Comparison of ENCODE assay signal across 11 cellular contexts in genomic region chr4:98204236-98204553, GRCh38. TPM values are rescaled to one million over a fixed set of nuclear protein-coding genes. Genes with fewer than 3 reads are reported as not detected.
DNase-seq lines count a peak whose midpoint lies in the region; ATAC-seq lines count a peak whose summit lies in the region.
"Had no signal": no experiment of that assay in that cellular context is flagged by ENCODE, and none has a peak within 500 bp of the region (broad histone marks: within the 10 kb centered on the region; RNA-seq: fewer than 3 reads in every experiment).

No MANE protein-coding gene starts in this region.

- peaks cover 2% of the 10 kb centered on the region for H3K36me3 Mint-ChIP-seq in activated CD4-positive, alpha-beta T cell treated with anti-CD3 and anti-CD28 coated beads for 36 hours (ENCODE audit: low read depth)
- H3K36me3 Mint-ChIP-seq in memory B cell, result peaks cover 12% of the 10 kb centered on the region

- no peaks in the 10 kb centered on the region for H3K27me3 ChIP-seq in HAP-1 (ENCODE audit: low read depth)

- no peaks in the 10 kb centered on the region for H3K27me3 Mint-ChIP-seq in activated CD4-positive, alpha-beta T cell treated with anti-CD3 and anti-CD28 coated beads for 36 hours
- no peaks in the 10 kb centered on the region for H3K27me3 Mint-ChIP-seq in memory B cell

- H3K4me3 ChIP-seq in HAP-1, result no peak overlapping the region

- H3K4me1 ChIP-seq in HAP-1, result peaks cover 14% of the 10 kb centered on the region

- in situ Hi-C loops in HAP-1 (cut with MboI; ENCODE audit: low sequenced_read_pairs), result no loop called here

- H3K9me3 Mint-ChIP-seq in activated CD4-positive, alpha-beta T cell treated with anti-CD3 and anti-CD28 coated beads for 36 hours (ENCODE audit: low read depth), result peaks cover 9% of the 10 kb centered on the region
- peaks cover 5% of the 10 kb centered on the region for H3K9me3 Mint-ChIP-seq in memory B cell

- H3K27ac Mint-ChIP-seq in activated CD4-positive, alpha-beta T cell treated with anti-CD3 and anti-CD28 coated beads for 36 hours, result peak overlapping the region; percentile 81
- peak overlapping the region; percentile 94 for H3K27ac Mint-ChIP-seq in memory B cell

- CTCF ChIA-PET in activated CD4-positive, alpha-beta T cell treated with anti-CD3 and anti-CD28 coated beads for 36 hours (lab: Charles Lee), result no interaction called here

- no peaks in the 10 kb centered on the region for H3K36me3 ChIP-seq in HAP-1 (replicated peaks)

- no peak for ATAC-seq in activated CD4-positive, alpha-beta T cell treated with anti-CD3 and anti-CD28 coated beads for 36 hours
- peak; percentile 61 for ATAC-seq in GM21723 (IDR thresholded peaks at IDR 0.05; ENCODE audit: unreplicated experiment)
- peak; percentile 47 for ATAC-seq in HG03342 (IDR thresholded peaks at IDR 0.05; ENCODE audit: unreplicated experiment)
- ATAC-seq in memory B cell (ENCODE audit: low read depth), result peak; percentile 36

- POLR2A ChIA-PET in activated CD4-positive, alpha-beta T cell treated with anti-CD3 and anti-CD28 coated beads for 36 hours (lab: Charles Lee), result no interaction called here

- peak overlapping the region; percentile 49 for H3K4me3 Mint-ChIP-seq in activated CD4-positive, alpha-beta T cell treated with anti-CD3 and anti-CD28 coated beads for 36 hours
- H3K4me3 Mint-ChIP-seq in memory B cell, result peak overlapping the region; percentile 85

- H3K4me1 Mint-ChIP-seq in activated CD4-positive, alpha-beta T cell treated with anti-CD3 and anti-CD28 coated beads for 36 hours, result peaks cover 16% of the 10 kb centered on the region
- peaks cover 25% of the 10 kb centered on the region for H3K4me1 Mint-ChIP-seq in memory B cell

- intact Hi-C loops in activated CD4-positive, alpha-beta T cell treated with anti-CD3 and anti-CD28 coated beads for 36 hours (cut with DNase I, micrococcal nuclease), result loop anchor here in 1 of 2 experiments (5.0 kb wide), 1 partner anchor 58 kb away; the partner anchor contains the start of gene RAP1GDS1

- DNase-seq in activated CD4-positive, alpha-beta T cell treated with anti-CD3 and anti-CD28 coated beads for 36 hours, result no peak
- no peak for DNase-seq in activated CD4-positive, alpha-beta T cell treated with anti-CD3 and anti-CD28 coated beads, Interleukin-2, amount 50 U/mL, for 4 hours
- peak in 1 of 2 donors; percentile 5 for DNase-seq in memory B cell (ENCODE audit: low spot score in 2 of 2)
- no peak for DNase-seq in HAP-1 (ENCODE audit: low spot score in 2 of 2)
- DNase-seq in NCI-H2081 (lab: John Stamatoyannopoulos, UW), result no peak
- DNase-seq in DMS79 treated with DMSO at 0.1 percent for 48 hours (lab: John Stamatoyannopoulos, UW), result no peak
- DNase-seq: activated naive CD4-positive, alpha-beta T cell treated with anti-CD3 and anti-CD28 coated beads, Interleukin-2, amount 50 U/mL, for 16 hours; GDM1; NCI-H446 treated with DMSO at 0.1 percent for 48 hours had no signal

- H3K9me3 ChIP-seq in HAP-1, result no peaks in the 10 kb centered on the region

RNA-seq across cellular contexts. Expression of gene RAP1GDS1, which starts 57.0 kb away (rescaled TPM):
- 10 to 100 TPM; 41.4 to 50.5 TPM for total RNA-seq in activated CD4-positive, alpha-beta T cell treated with anti-CD3 and anti-CD28 coated beads for 36 hours
